In genomic region chr10:44965651-44966097, GRCh38 we compare ENCODE assay signal across 10 cellular contexts. TPM values are rescaled to one million over a fixed set of nuclear protein-coding genes. Genes with fewer than 3 reads are reported as not detected.
DNase-seq lines count a peak whose midpoint lies in the region; ATAC-seq, FAIRE-seq and TF ChIP-seq lines count a peak whose summit lies in the region.
"Had no signal": no experiment of that assay in that cellular context is flagged by ENCODE, and none has a peak within 500 bp of the region (broad histone marks: within the 10 kb centered on the region; RNA-seq: fewer than 3 reads in every experiment).

No MANE protein-coding gene starts in this region.

- intact Hi-C loops in adrenal gland (cut with DNase I), result no loop called here

- no peak overlapping the region for H3K4ac ChIP-seq in H9 (ENCODE audit: low read depth, low read length)

- H3K4me1 ChIP-seq in H9 (ENCODE audit: insufficient read depth, low read length) (peaks cover 19% of the 10 kb centered on the region), adrenal gland (replicated peaks in 1 of 2) (peaks cover 8 to 49% of the 10 kb centered on the region in 2 donors)

- no peak overlapping the region for H2BK12ac ChIP-seq in H9 (ENCODE audit: insufficient read length, low read depth, low read length)

- peaks cover 6% of the 10 kb centered on the region for H3K27me3 Mint-ChIP-seq in H9 (ENCODE audit: low read depth)
- H3K27me3 Mint-ChIP-seq in natural killer cell treated with Interleukin-12 subunit alpha and Interleukin-12 subunit beta and Interleukin-15 and Interleukin-18, amount 100 ng/mL, for 72 hours, result no peaks in the 10 kb centered on the region

- H3K18ac ChIP-seq in H9 (ENCODE audit: insufficient read length, low read depth, low read length), result no peak overlapping the region

- peak; percentile 31 to 64 for ATAC-seq in natural killer cell treated with Interleukin-12 subunit alpha and Interleukin-12 subunit beta and Interleukin-15 and Interleukin-18, amount 100 ng/mL, for 72 hours
- ATAC-seq: activated T-cell treated with anti-CD3 and anti-CD28 coated beads, Interleukin-2, amount 50 U/mL, for 4 hours had no signal

- H3K4me1 Mint-ChIP-seq in H9, result peaks cover 63 to 64% of the 10 kb centered on the region in 2 experiments
- peaks cover 71 to 80% of the 10 kb centered on the region in 2 donors for H3K4me1 Mint-ChIP-seq in natural killer cell treated with Interleukin-12 subunit alpha and Interleukin-12 subunit beta and Interleukin-15 and Interleukin-18, amount 100 ng/mL, for 72 hours (ENCODE audit: low read depth in 2 of 2)

- H3K27me3 ChIP-seq in H9 (ENCODE audit: insufficient read depth, low read length) (no peaks in the 10 kb centered on the region), adrenal gland (no peaks in the 10 kb centered on the region), MG63 (no peaks in the 10 kb centered on the region)

- no peaks in the 10 kb centered on the region; a peak in 2 of 5 replicates for H3K9me3 Mint-ChIP-seq in H9
- H3K9me3 Mint-ChIP-seq in natural killer cell treated with Interleukin-12 subunit alpha and Interleukin-12 subunit beta and Interleukin-15 and Interleukin-18, amount 100 ng/mL, for 72 hours, result peaks cover 4% of the 10 kb centered on the region
- H3K9me3 Mint-ChIP-seq: activated T-cell treated with anti-CD3 and anti-CD28 coated beads, Interleukin-2, amount 50 U/mL, for 4 hours had no signal

- peaks cover 3 to 14% (median 4%) of the 10 kb centered on the region in 3 experiments; a peak in 6 of 7 replicates for H3K36me3 Mint-ChIP-seq in H9 (ENCODE audit: insufficient read depth in 1 of 3, low read depth in 3 of 3)
- H3K36me3 Mint-ChIP-seq in natural killer cell treated with Interleukin-12 subunit alpha and Interleukin-12 subunit beta and Interleukin-15 and Interleukin-18, amount 100 ng/mL, for 72 hours, result no peaks in the 10 kb centered on the region

- no peak overlapping the region for H3T11ph ChIP-seq in H9 (ENCODE audit: low read length)

- no peak overlapping the region for H2BK120ac ChIP-seq in H9 (ENCODE audit: low read depth, low read length, poor library complexity, severe bottlenecking)

- no peak overlapping the region for H3K23ac ChIP-seq in H9 (ENCODE audit: insufficient read length, low read depth, low read length)

- no peak overlapping the region for H2BK5ac ChIP-seq in H9 (ENCODE audit: insufficient read length, low read length)

- H4K20me1 ChIP-seq in H9 (ENCODE audit: control insufficient read depth, insufficient read depth, insufficient read length), result no peaks in the 10 kb centered on the region

- no peaks in the 10 kb centered on the region for H3K23me2 ChIP-seq in H9 (ENCODE audit: insufficient read length, low read depth, low read length, poor library complexity, severe bottlenecking)

- no peak overlapping the region for H3K56ac ChIP-seq in H9 (ENCODE audit: insufficient read length, low read depth, low read length)

- no peak overlapping the region for H3K14ac ChIP-seq in H9 (ENCODE audit: insufficient read depth, low read length)

- H3K79me1 ChIP-seq in H9 (ENCODE audit: insufficient read depth, low read depth, low read length, poor library complexity, severe bottlenecking), result no peaks in the 10 kb centered on the region

- no CpG with 5 or more reads among the region's 6 CpGs for WGBS in H9 (ENCODE audit: extremely low coverage, insufficient read length, low lambda C conversion rate)
- WGBS in adrenal gland, 4 donors, result 82 to 92% (median 86%) methylated on average over 6 of the region's 6 CpGs

- H2BK15ac ChIP-seq in H9 (ENCODE audit: low read depth, low read length), result no peak overlapping the region

- H3K4me3 ChIP-seq in adrenal gland, result no peak overlapping the region
- H3K4me3 ChIP-seq in MG63, result no peak overlapping the region

- no peak overlapping the region for H3K27ac ChIP-seq in H9 (ENCODE audit: insufficient read length, low read depth, low read length)
- peak overlapping the region in 3 of 5 donors; percentile 0 to 80 (median 46) for H3K27ac ChIP-seq in adrenal gland

- H2AFZ ChIP-seq in H9 (ENCODE audit: low read length), result no peak overlapping the region

- no peak overlapping the region for H4K91ac ChIP-seq in H9 (ENCODE audit: insufficient read length, low read depth, low read length)

- H4K5ac ChIP-seq in H9 (ENCODE audit: insufficient read length, low read depth, low read length), result no peak overlapping the region

- H4K8ac ChIP-seq in H9 (replicated peaks; ENCODE audit: insufficient read length, low read depth, low read length), result no peak overlapping the region

- H3K9ac ChIP-seq in H9 (ENCODE audit: extremely low read depth, insufficient read length, low read length), result no peak overlapping the region

- no peak for TF ChIP-seq POLR2A in adrenal gland (IDR thresholded peaks at IDR 0.05)

- no peak overlapping the region for H2AK5ac ChIP-seq in H9 (ENCODE audit: insufficient read length, low read length)

- TF ChIP-seq CTCF in H9 (conservative IDR thresholded peaks at IDR 0.05) (no peak), adrenal gland (IDR thresholded peaks at IDR 0.05) (no peak)

- H3K4me2 ChIP-seq in H9 (ENCODE audit: insufficient read depth, insufficient read length, low read length), result no peak overlapping the region

- H3K4me3 Mint-ChIP-seq in H9, result peak overlapping the region in 1 of 2 experiments; percentile 21; a peak in 2 of 5 replicates
- peak overlapping the region; percentile 79 for H3K4me3 Mint-ChIP-seq in natural killer cell treated with Interleukin-12 subunit alpha and Interleukin-12 subunit beta and Interleukin-15 and Interleukin-18, amount 100 ng/mL, for 72 hours
- H3K4me3 Mint-ChIP-seq: activated T-cell treated with anti-CD3 and anti-CD28 coated beads, Interleukin-2, amount 50 U/mL, for 4 hours had no signal

- H3K27ac Mint-ChIP-seq in H9, result peak overlapping the region in 1 of 3 experiments; percentile 4; a peak in 1 of 7 replicates
- H3K27ac Mint-ChIP-seq in natural killer cell treated with Interleukin-12 subunit alpha and Interleukin-12 subunit beta and Interleukin-15 and Interleukin-18, amount 100 ng/mL, for 72 hours, result peak overlapping the region; percentile 78 to 94

- DNase-seq in GM18507 (ENCODE audit: extremely low spot score, insufficient read length, low read depth) (no peak), H9 (peak; percentile 26), adrenal gland (peak in 2 of 7 donors; percentile 12 to 49), MG63 (no peak), T-helper 2 cell (no peak), NCI-H2171 (lab: John Stamatoyannopoulos, UW) (no peak), NCI-H1105 (lab: John Stamatoyannopoulos, UW) (no peak)
- DNase-seq in natural killer cell treated with Interleukin-12 subunit alpha and Interleukin-12 subunit beta and Interleukin-15 and Interleukin-18, amount 100 ng/mL, for 72 hours (ENCODE audit: low spot score), result no peak
- DNase-seq: activated T-cell treated with anti-CD3 and anti-CD28 coated beads, Interleukin-2, amount 50 U/mL, for 4 hours had no signal

- H3K36me3 ChIP-seq in adrenal gland (replicated peaks in 1 of 2), result peaks cover 0 to 2% of the 10 kb centered on the region in 2 donors
- no peaks in the 10 kb centered on the region for H3K36me3 ChIP-seq in MG63

- FAIRE-seq in GM18507 (lab: Jason Lieb, UNC), result peak; percentile 92

- H3K9me3 ChIP-seq in H9 (ENCODE audit: control insufficient read depth, low read depth, low read length) (no peaks in the 10 kb centered on the region), adrenal gland (replicated peaks in 1 of 3) (no peaks in the 10 kb centered on the region), MG63 (no peaks in the 10 kb centered on the region)

- H3K79me2 ChIP-seq in H9 (ENCODE audit: insufficient read depth, low read length), result no peaks in the 10 kb centered on the region

- no peak overlapping the region for H2BK20ac ChIP-seq in H9 (ENCODE audit: low read depth, low read length, poor library complexity, severe bottlenecking)

RNA-seq across cellular contexts. Expression of gene RASSF4, which starts 6.1 kb away (rescaled TPM):
- total RNA-seq in H9 (2021) (11.3 and 11.5 TPM in 2 replicates), adrenal gland (10 to 100 TPM in 7 of 8 donors, 1 to 10 TPM in 1; 6.6 to 38.8 (median 25.0) TPM)
- polyA plus RNA-seq in adrenal gland, result 10 to 100 TPM in 2 of 3 donors, 1 to 10 TPM in 1; 5.2 to 47.5 (median 38.3) TPM
- 10 to 100 TPM in 1 of 2 donors, 1 to 10 TPM in 1; 9.3 to 44.9 TPM for total RNA-seq in natural killer cell treated with Interleukin-12 subunit alpha and Interleukin-12 subunit beta and Interleukin-15 and Interleukin-18, amount 100 ng/mL, for 72 hours
- 0.15 and 0.26 TPM in 2 replicates for total RNA-seq in MG63 (2014; rRNA removed; shearing (Covaris generic); ENCODE audit: low replicate concordance)

RNA-seq across cellular contexts. Expression of gene DEPP1, which starts 12.9 kb away (rescaled TPM):
- 1.7 and 2.4 TPM in 2 replicates for total RNA-seq in H9 (2021)
- 100 to 1,000 TPM in 4 of 8 donors, 10 to 100 TPM in 4; 13.2 to 179 (median 95.2) TPM for total RNA-seq in adrenal gland
- 10 to 100 TPM; 17.6 to 86.8 (median 18.2) TPM for polyA plus RNA-seq in adrenal gland
- under 1 TPM; 0.31 to 0.53 TPM for total RNA-seq in natural killer cell treated with Interleukin-12 subunit alpha and Interleukin-12 subunit beta and Interleukin-15 and Interleukin-18, amount 100 ng/mL, for 72 hours
- 0.44 and 3.5 TPM in 2 replicates for total RNA-seq in MG63 (2014; rRNA removed; shearing (Covaris generic); ENCODE audit: low replicate concordance)

RNA-seq across cellular contexts. Expression of gene ZNF22, which starts 35.0 kb away (rescaled TPM):
- total RNA-seq in H9 (2021), result 36.9 and 37.6 TPM in 2 replicates
- total RNA-seq in adrenal gland, result 10 to 100 TPM in 7 of 8 donors, 1 to 10 TPM in 1; 8.0 to 17.3 (median 13.2) TPM
- polyA plus RNA-seq in adrenal gland, result 10 to 100 TPM; 10.9 to 21.3 (median 11.7) TPM
- total RNA-seq in natural killer cell treated with Interleukin-12 subunit alpha and Interleukin-12 subunit beta and Interleukin-15 and Interleukin-18, amount 100 ng/mL, for 72 hours, result 10 to 100 TPM; 22.7 to 29.0 TPM
- 10.9 and 15.5 TPM in 2 replicates for total RNA-seq in MG63 (2014; rRNA removed; shearing (Covaris generic); ENCODE audit: low replicate concordance)

RNA-seq across cellular contexts. Expression of gene TMEM72, which starts 54.5 kb away (rescaled TPM):
- total RNA-seq in H9 (2021) (not detected in 2 replicates), adrenal gland (not detected)
- polyA plus RNA-seq in adrenal gland, result not detected
- total RNA-seq in natural killer cell treated with Interleukin-12 subunit alpha and Interleukin-12 subunit beta and Interleukin-15 and Interleukin-18, amount 100 ng/mL, for 72 hours, result not detected
- total RNA-seq in MG63 (2014; rRNA removed; shearing (Covaris generic); ENCODE audit: low replicate concordance), result not detected in 2 replicates
- total RNA-seq: activated T-cell treated with anti-CD3 and anti-CD28 coated beads, Interleukin-2, amount 50 U/mL, for 4 hours; M059J had no signal
